In genomic region chr9:122904466-122904822, GRCh38 we compare ENCODE assay signal across 8 cellular contexts. TPM values are rescaled to one million over a fixed set of nuclear protein-coding genes. Genes with fewer than 3 reads are reported as not detected.
DNase-seq lines count a peak whose midpoint lies in the region; ATAC-seq and TF ChIP-seq lines count a peak whose summit lies in the region.

No MANE protein-coding gene starts in this region.

- BruUV-seq in Caco-2 (replicated peaks; lab: Mats Ljungman, UMichigan) = no TSS peak

- H3K9me3 ChIP-seq in Caco-2 (no peaks in the 10 kb centered on the region), left lung (no peaks in the 10 kb centered on the region)

- H3K36me3 ChIP-seq in Caco-2 (ENCODE audit: control insufficient read depth, insufficient read depth, low read length) = no peaks in the 10 kb centered on the region
- H3K36me3 ChIP-seq in left lung = peaks cover 0 to 8% of the 10 kb centered on the region in 2 donors

- H3K4me3 ChIP-seq in Caco-2 (ENCODE audit: low read depth, low read length) (peak overlapping the region; percentile 70), left lung (peak overlapping the region; percentile 86 to 94)

- CTCF ChIA-PET in Caco-2 (lab: Charles Lee) = no interaction called here

- H3K4me1 Mint-ChIP-seq in Caco-2 (ENCODE audit: low read depth, unreplicated experiment) (no peaks in the 10 kb centered on the region), chondrocyte (ENCODE audit: low read depth) (peaks cover 41% of the 10 kb centered on the region)

- DNase-seq in Caco-2 (peak; percentile 51 to 62), SK-MEL-5 (ENCODE audit: low read depth, low spot score) (peak; percentile 48), chondrocyte (ENCODE audit: low spot score) (no peak), left lung (peak in 1 of 2 donors; percentile 46), NCI-H2196 treated with DMSO at 0.1 percent for 48 hours (lab: John Stamatoyannopoulos, UW; ENCODE audit: unreplicated experiment) (no peak)
- peak; percentile 8 for DNase-seq in stimulated activated CD8-positive, alpha-beta memory T cell treated with anti-CD3 and anti-CD28 coated beads, Interleukin-7, amount 100 ng/mL, for 24 hours (ENCODE audit: low read depth)

- H3K9me3 Mint-ChIP-seq in Caco-2 (ENCODE audit: unreplicated experiment) (no peaks in the 10 kb centered on the region), chondrocyte (ENCODE audit: low read depth) (no peaks in the 10 kb centered on the region)

- H3K4me1 ChIP-seq in Caco-2 (no peaks in the 10 kb centered on the region; the same call in 1 of the 2 replicates), left lung (peaks cover 18 to 50% of the 10 kb centered on the region in 2 donors)

- H3K27ac Mint-ChIP-seq in Caco-2 (ENCODE audit: unreplicated experiment) (peak overlapping the region; percentile 90), chondrocyte (ENCODE audit: unreplicated experiment) (peak overlapping the region; percentile 93)

- H3K4me3 Mint-ChIP-seq in Caco-2 (ENCODE audit: unreplicated experiment) = peak overlapping the region; percentile 86
- H3K4me3 Mint-ChIP-seq in chondrocyte (ENCODE audit: unreplicated experiment) = peak overlapping the region; percentile 88

- peaks cover 18% of the 10 kb centered on the region for H3K36me3 Mint-ChIP-seq in Caco-2 (ENCODE audit: insufficient read depth, unreplicated experiment)
- H3K36me3 Mint-ChIP-seq in chondrocyte (ENCODE audit: low read depth) = peaks cover 2% of the 10 kb centered on the region

- peak overlapping the region; percentile 95 to 96 for H3K27ac ChIP-seq in left lung

- no peaks in the 10 kb centered on the region for H3K27me3 Mint-ChIP-seq in Caco-2 (ENCODE audit: insufficient read depth, unreplicated experiment)
- no peaks in the 10 kb centered on the region for H3K27me3 Mint-ChIP-seq in chondrocyte (ENCODE audit: low read depth)

- TF ChIP-seq CTCF in Caco-2 (IDR thresholded peaks at IDR 0.05; ENCODE audit: insufficient read depth in 1 of 2, low read depth in 1 of 2, low read length in 1 of 2, severe bottlenecking in 1 of 2, unreplicated experiment in 1 of 2) (no peak), chondrocyte (IDR thresholded peaks at IDR 0.05) (no peak), left lung (IDR thresholded peaks at IDR 0.05) (no peak)

- peak; percentile 27 for ATAC-seq in GM19395 (IDR thresholded peaks at IDR 0.05; ENCODE audit: unreplicated experiment)
- peak; percentile 36 for ATAC-seq in HG03432 (IDR thresholded peaks at IDR 0.05; ENCODE audit: unreplicated experiment)
- peak; percentile 59 for ATAC-seq in left lung

- in situ Hi-C loops in SK-MEL-5 (cut with HindIII; ENCODE audit: low pct_unique_long_range_greater_than_20kb, low sequenced_read_pairs) = no loop called here

- H3K27me3 ChIP-seq in Caco-2 (replicated peaks; ENCODE audit: control insufficient read depth, insufficient read depth, low read length) (no peaks in the 10 kb centered on the region), left lung (no peaks in the 10 kb centered on the region)

- intact Hi-C loops in Caco-2 (cut with micrococcal nuclease; ENCODE audit: unreplicated experiment) (loop anchor here (2.0 kb wide), 2 partner anchors 26 to 86 kb away; partner anchors contain the start of gene ZBTB26), left lung (cut with DNase I) (no loop called here)

- POLR2A ChIA-PET in Caco-2 (lab: Charles Lee) = interaction anchor here (1.1 to 1.2 kb wide), 2 partner anchors 27 to 36 kb away, joined by 3 to 4 read pairs; partner anchors contain the start of genes RABGAP1 and ZBTB26

RNA-seq across cellular contexts. Expression of gene RC3H2, which starts 0.7 kb away (rescaled TPM):
- total RNA-seq in Caco-2 (2022) (53.8 and 55.5 TPM in 2 replicates), chondrocyte (74.4 to 87.2 TPM (median 74.6 TPM) in 3 replicates), left lung (10 to 100 TPM; 46.1 to 48.3 TPM)
- 42.9 and 44.7 TPM in 2 replicates for total RNA-seq in SK-MEL-5 (2014; rRNA removed; shearing (Covaris generic))
- polyA plus RNA-seq in SK-MEL-5 (2015; cell fraction: cytosol; rRNA removed) = 14.8 and 22.2 TPM in 2 replicates
- polyA plus RNA-seq in SK-MEL-5 (2015; cell fraction: nucleus; rRNA removed) = 27.8 and 40.7 TPM in 2 replicates

RNA-seq across cellular contexts. Expression of gene ZBTB6, which starts 8.7 kb away (rescaled TPM):
- total RNA-seq in Caco-2 (2022) = 6.8 and 7.2 TPM in 2 replicates
- 18.1 and 19.0 TPM in 2 replicates for total RNA-seq in SK-MEL-5 (2014; rRNA removed; shearing (Covaris generic))
- 8.9 and 10.9 TPM in 2 replicates for polyA plus RNA-seq in SK-MEL-5 (2015; cell fraction: cytosol; rRNA removed)
- polyA plus RNA-seq in SK-MEL-5 (2015; cell fraction: nucleus; rRNA removed) = 14.2 and 19.0 TPM in 2 replicates
- total RNA-seq in chondrocyte = 8.1 to 8.9 TPM (median 8.6 TPM) in 3 replicates
- total RNA-seq in left lung = 1 to 10 TPM; 6.9 to 8.6 TPM

RNA-seq across cellular contexts. Expression of gene ZBTB26, which starts 26.9 kb away (rescaled TPM):
- total RNA-seq in Caco-2 (2022) (8.7 and 10.3 TPM in 2 replicates), chondrocyte (5.1 to 6.9 TPM (median 6.2 TPM) in 3 replicates), left lung (1 to 10 TPM; 5.2 to 5.4 TPM)
- 4.6 and 5.0 TPM in 2 replicates for total RNA-seq in SK-MEL-5 (2014; rRNA removed; shearing (Covaris generic))
- 4.0 and 7.4 TPM in 2 replicates for polyA plus RNA-seq in SK-MEL-5 (2015; cell fraction: cytosol; rRNA removed)
- 42.3 and 45.1 TPM in 2 replicates for polyA plus RNA-seq in SK-MEL-5 (2015; cell fraction: nucleus; rRNA removed)

RNA-seq across cellular contexts. Expression of gene RABGAP1, which starts 36.4 kb away (rescaled TPM):
- 52.1 and 55.4 TPM in 2 replicates for total RNA-seq in Caco-2 (2022)
- 18.3 and 27.5 TPM in 2 replicates for total RNA-seq in SK-MEL-5 (2014; rRNA removed; shearing (Covaris generic))
- 16.7 and 19.8 TPM in 2 replicates for polyA plus RNA-seq in SK-MEL-5 (2015; cell fraction: cytosol; rRNA removed)
- polyA plus RNA-seq in SK-MEL-5 (2015; cell fraction: nucleus; rRNA removed) = 38.2 and 54.0 TPM in 2 replicates
- 91.8 to 94.2 TPM (median 92.9 TPM) in 3 replicates for total RNA-seq in chondrocyte
- total RNA-seq in left lung = 10 to 100 TPM; 52.6 to 55.4 TPM

Comparison
In these comparisons a context has a peak if more than half of its experiments do, and no peak if none do; other contexts are left out.
1. DNase-seq: peak in Caco-2 (2 of 2), SK-MEL-5 (single experiment) and stimulated activated CD8-positive, alpha-beta memory T cell treated with anti-CD3 and anti-CD28 coated beads, Interleukin-7, amount 100 ng/mL, for 24 hours (single experiment); none in chondrocyte (single experiment) and NCI-H2196 treated with DMSO at 0.1 percent for 48 hours (single experiment).
2. Peak in every context shown above with its lines, with median percentiles within 50 percentile points of each other: ATAC-seq.